In the genomic region with DNA sequence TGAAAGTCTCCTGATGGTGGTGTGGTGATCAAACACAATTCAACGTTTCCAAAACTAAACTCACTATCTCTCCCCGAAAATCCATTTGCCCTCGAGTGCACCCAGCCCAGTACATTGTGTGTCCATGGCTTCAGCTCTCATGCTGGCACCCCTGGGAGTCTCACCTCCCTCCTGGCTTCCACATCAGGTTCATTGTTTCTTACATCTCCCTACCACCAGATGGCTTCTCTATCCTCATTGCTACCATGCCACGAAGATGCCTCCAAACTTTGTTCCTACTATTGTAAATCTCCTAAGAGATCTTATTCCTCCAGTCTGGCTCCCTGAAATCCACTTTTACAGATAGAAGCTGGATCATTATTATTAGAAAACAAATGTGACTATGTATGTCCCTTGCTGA, we compare ENCODE assay signal across 17 cellular contexts.
DNase-seq lines count a peak whose midpoint lies in the region; ATAC-seq and TF ChIP-seq lines count a peak whose summit lies in the region.
"Had no signal": no experiment of that assay in that cellular context is flagged by ENCODE, and none has a peak within 500 bp of the region (broad histone marks: within the 10 kb centered on the region; RNA-seq: fewer than 3 reads in every experiment).

No MANE protein-coding gene starts in this region.

- peaks cover 4% of the 10 kb centered on the region for H3K9me3 Mint-ChIP-seq in stimulated activated effector memory CD8-positive, alpha-beta T cell treated with anti-CD3 and anti-CD28 coated beads, Interleukin-12 subunit alpha, Interleukin-12 subunit beta, amount 100 ng/mL, for 72 hours
- H3K9me3 Mint-ChIP-seq: T-helper 1 cell treated with Interleukin-12 subunit alpha and Interleukin-12 subunit beta and Interleukin-4 antibody, amounts not matched to agents 30 μg/mL and 1 μg/mL, for 36 hours had no signal

- H3K4me3 Mint-ChIP-seq in stimulated activated effector memory CD8-positive, alpha-beta T cell treated with anti-CD3 and anti-CD28 coated beads, Interleukin-12 subunit alpha, Interleukin-12 subunit beta, amount 100 ng/mL, for 72 hours: no peak overlapping the region
- H3K4me3 Mint-ChIP-seq: CD4-positive, alpha-beta memory T cell; T-helper 1 cell treated with Interleukin-12 subunit alpha and Interleukin-12 subunit beta and Interleukin-4 antibody, amounts not matched to agents 30 μg/mL and 1 μg/mL, for 36 hours had no signal

- H3K27ac ChIP-seq in C4-2B (no peak overlapping the region), brain microvascular endothelial cell (no peak overlapping the region)
- H3K27ac ChIP-seq: KMS-11, RWPE1 had no signal

- no peak for ATAC-seq in GM19397 (IDR thresholded peaks at IDR 0.05; ENCODE audit: unreplicated experiment)
- ATAC-seq in stimulated activated effector memory CD8-positive, alpha-beta T cell treated with anti-CD3 and anti-CD28 coated beads, Interleukin-12 subunit alpha, Interleukin-12 subunit beta, amount 100 ng/mL, for 72 hours: no peak

- in situ Hi-C loops in brain microvascular endothelial cell (cut with HindIII; ENCODE audit: low pct_ligation_motif_present, low sequenced_read_pairs): no loop called here

- no peak overlapping the region for H3K27ac Mint-ChIP-seq in stimulated activated effector memory CD8-positive, alpha-beta T cell treated with anti-CD3 and anti-CD28 coated beads, Interleukin-12 subunit alpha, Interleukin-12 subunit beta, amount 100 ng/mL, for 72 hours
- H3K27ac Mint-ChIP-seq: CD4-positive, alpha-beta memory T cell; T-helper 1 cell treated with Interleukin-12 subunit alpha and Interleukin-12 subunit beta and Interleukin-4 antibody, amounts not matched to agents 30 μg/mL and 1 μg/mL, for 36 hours had no signal

- no peak overlapping the region for H3K4me3 ChIP-seq in brain microvascular endothelial cell (ENCODE audit: low read depth, low read length)

- H3K27me3 ChIP-seq in brain microvascular endothelial cell (replicated peaks): no peaks in the 10 kb centered on the region

- TF ChIP-seq CTCF in C4-2B (conservative IDR thresholded peaks at IDR 0.05) (peak; percentile 19), brain microvascular endothelial cell (IDR thresholded peaks at IDR 0.05; ENCODE audit: low read depth, low read length, missing control alignments) (peak; percentile 8)

- no peaks in the 10 kb centered on the region for H3K4me1 Mint-ChIP-seq in stimulated activated effector memory CD8-positive, alpha-beta T cell treated with anti-CD3 and anti-CD28 coated beads, Interleukin-12 subunit alpha, Interleukin-12 subunit beta, amount 100 ng/mL, for 72 hours
- H3K4me1 Mint-ChIP-seq: CD4-positive, alpha-beta memory T cell had no signal

- no peaks in the 10 kb centered on the region for H3K36me3 ChIP-seq in brain microvascular endothelial cell (replicated peaks)

- no peaks in the 10 kb centered on the region for H3K36me3 Mint-ChIP-seq in stimulated activated effector memory CD8-positive, alpha-beta T cell treated with anti-CD3 and anti-CD28 coated beads, Interleukin-12 subunit alpha, Interleukin-12 subunit beta, amount 100 ng/mL, for 72 hours
- H3K36me3 Mint-ChIP-seq: CD4-positive, alpha-beta memory T cell had no signal

- DNase-seq in NCI-H1694 treated with DMSO at 0.1 percent for 48 hours (lab: John Stamatoyannopoulos, UW): peak; percentile 12
- DNase-seq in NCI-H1694 (lab: John Stamatoyannopoulos, UW): no peak
- DNase-seq in NCI-H345 treated with DMSO at 0.1 percent for 48 hours (lab: John Stamatoyannopoulos, UW; ENCODE audit: unreplicated experiment): peak; percentile 17
- DNase-seq in brain microvascular endothelial cell: no peak
- no peak for DNase-seq in OCI-M1 (lab: John Stamatoyannopoulos, UW)
- DNase-seq in stimulated activated effector memory CD8-positive, alpha-beta T cell treated with anti-CD3 and anti-CD28 coated beads, Interleukin-12 subunit alpha, Interleukin-12 subunit beta, amount 100 ng/mL, for 72 hours (ENCODE audit: low spot score in 2 of 2): no peak
- DNase-seq: CD4-positive, alpha-beta memory T cell; DMS79 treated with DMSO at 0.1 percent for 48 hours; H7; NCI-H2029 treated with DMSO at 0.1 percent for 48 hours; NCI-H226; SIG-M5 had no signal

Comparison
In these comparisons a context has a peak if more than half of its experiments do, and no peak if none do; other contexts are left out.
1. DNase-seq: peak in NCI-H1694 treated with DMSO at 0.1 percent for 48 hours (single experiment) and NCI-H345 treated with DMSO at 0.1 percent for 48 hours (single experiment); none in NCI-H1694 (single experiment), brain microvascular endothelial cell (single experiment), OCI-M1 (single experiment) and stimulated activated effector memory CD8-positive, alpha-beta T cell treated with anti-CD3 and anti-CD28 coated beads, Interleukin-12 subunit alpha, Interleukin-12 subunit beta, amount 100 ng/mL, for 72 hours (0 of 2).